ENCODE assay signal across 28 cellular contexts in the genomic region with DNA sequence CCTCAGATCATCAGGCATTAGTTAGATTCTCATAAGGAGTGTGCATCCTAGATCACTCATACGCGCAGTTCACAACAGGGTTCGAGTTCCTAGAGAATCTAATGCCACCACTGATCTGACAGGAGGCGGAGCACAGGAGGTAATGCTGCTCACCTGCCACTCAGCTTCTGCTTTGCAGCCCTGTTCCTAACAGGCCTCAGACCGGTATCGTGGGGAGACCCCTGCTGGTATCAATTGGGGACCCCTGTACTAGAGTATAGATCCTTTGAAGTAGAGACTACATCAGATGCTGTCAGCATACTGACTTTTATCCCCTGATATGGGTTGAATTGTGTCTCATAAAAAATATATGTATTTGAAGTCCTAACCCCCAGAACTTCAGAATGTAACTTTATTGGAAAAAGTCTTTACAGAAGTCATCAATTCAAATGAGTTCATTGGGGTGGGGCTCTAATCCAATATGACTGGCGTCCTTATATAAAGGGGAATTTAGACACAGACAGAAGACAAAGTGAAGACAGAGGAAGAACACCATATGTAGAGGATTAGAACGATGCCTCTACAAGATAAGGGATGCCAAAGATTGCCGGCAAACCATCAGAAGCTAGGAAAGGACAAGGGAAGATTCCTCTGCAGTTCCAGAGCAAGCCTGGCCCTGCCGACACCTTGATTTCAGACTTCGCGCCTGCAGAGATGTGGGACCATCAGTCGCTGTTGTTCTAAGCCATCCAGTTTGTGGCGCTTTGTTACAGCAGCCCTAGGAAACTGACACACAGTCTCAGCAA.
"Had no signal": no experiment of that assay in that cellular context is flagged by ENCODE, and none has a peak within 500 bp of the region (broad histone marks: within the 10 kb centered on the region; RNA-seq: fewer than 3 reads in every experiment).

No MANE protein-coding gene starts in this region.

- H3K27me3 Mint-ChIP-seq: activated CD4-positive, alpha-beta memory T cell treated with anti-CD3 and anti-CD28 coated beads for 36 hours; activated CD4-positive, alpha-beta T cell treated with anti-CD3 and anti-CD28 coated beads, Interleukin-2, amount 10 ng/mL, durations not matched to agents 24 days and 14 days had no signal

- H3K27ac Mint-ChIP-seq: activated CD4-positive, alpha-beta memory T cell treated with anti-CD3 and anti-CD28 coated beads for 36 hours; activated CD4-positive, alpha-beta T cell treated with anti-CD3 and anti-CD28 coated beads, Interleukin-2, amount 10 ng/mL, durations not matched to agents 24 days and 14 days; activated T-helper 1 cell treated with anti-CD3 and anti-CD28 coated beads, Interleukin-12 subunit alpha, Interleukin-12 subunit beta, Interleukin-2, Interleukin-4 antibody, amounts not matched to agents 30 ng/mL and 10 ng/mL and 1 ng/mL, durations not matched to agents 14 hours and 24 hours and 36 hours; endodermal cell; natural killer cell; T-helper 1 cell treated with Interleukin-12 subunit alpha and Interleukin-12 subunit beta and Interleukin-4 antibody, amounts not matched to agents 30 μg/mL and 1 μg/mL, for 36 hours had no signal

- H3K4me3 Mint-ChIP-seq: activated CD4-positive, alpha-beta memory T cell treated with anti-CD3 and anti-CD28 coated beads for 36 hours; activated CD4-positive, alpha-beta T cell treated with anti-CD3 and anti-CD28 coated beads, Interleukin-2, amount 10 ng/mL, durations not matched to agents 24 days and 14 days; activated T-helper 1 cell treated with anti-CD3 and anti-CD28 coated beads, Interleukin-12 subunit alpha, Interleukin-12 subunit beta, Interleukin-2, Interleukin-4 antibody, amounts not matched to agents 30 ng/mL and 10 ng/mL and 1 ng/mL, durations not matched to agents 14 hours and 24 hours and 36 hours; endodermal cell; natural killer cell; T-helper 1 cell treated with Interleukin-12 subunit alpha and Interleukin-12 subunit beta and Interleukin-4 antibody, amounts not matched to agents 30 μg/mL and 1 μg/mL, for 36 hours had no signal

- H3K27ac ChIP-seq: breast epithelium, foreskin keratinocyte, heart left ventricle, left lung, lower lobe of right lung, testis, transverse colon, VCaP had no signal

- H3K36me3 ChIP-seq: breast epithelium, heart left ventricle, left lung, lower lobe of right lung, transverse colon had no signal

- H3K4me1 Mint-ChIP-seq: activated CD4-positive, alpha-beta T cell treated with anti-CD3 and anti-CD28 coated beads, Interleukin-2, amount 10 ng/mL, durations not matched to agents 24 days and 14 days; natural killer cell had no signal

- H3K9me3 Mint-ChIP-seq: activated CD4-positive, alpha-beta T cell treated with anti-CD3 and anti-CD28 coated beads, Interleukin-2, amount 10 ng/mL, durations not matched to agents 24 days and 14 days; activated T-helper 1 cell treated with anti-CD3 and anti-CD28 coated beads, Interleukin-12 subunit alpha, Interleukin-12 subunit beta, Interleukin-2, Interleukin-4 antibody, amounts not matched to agents 30 ng/mL and 10 ng/mL and 1 ng/mL, durations not matched to agents 14 hours and 24 hours and 36 hours; endodermal cell had no signal

- H3K9me3 ChIP-seq: breast epithelium, heart left ventricle, left lung, lower lobe of right lung, testis, transverse colon had no signal

- H3K4me1 ChIP-seq: breast epithelium, heart left ventricle, left lung, lower lobe of right lung, testis, transverse colon had no signal

- H3K4me3 ChIP-seq: breast epithelium, heart left ventricle, left lung, lower lobe of right lung, testis, transverse colon had no signal

- H3K27me3 ChIP-seq: breast epithelium, foreskin keratinocyte, heart left ventricle, left lung, testis, transverse colon had no signal

- H3K36me3 Mint-ChIP-seq: activated CD4-positive, alpha-beta memory T cell treated with anti-CD3 and anti-CD28 coated beads for 36 hours; natural killer cell had no signal

- DNase-seq: activated CD4-positive, alpha-beta memory T cell treated with anti-CD3 and anti-CD28 coated beads for 36 hours; activated CD4-positive, alpha-beta T cell treated with anti-CD3 and anti-CD28 coated beads, Interleukin-2, amount 10 ng/mL, durations not matched to agents 24 days and 14 days; activated CD8-positive, alpha-beta memory T cell treated with anti-CD3 and anti-CD28 coated beads, Interleukin-2, amount 50 U/mL, for 4 hours; activated gamma-delta T cell treated with Interleukin-2 at 50 U/mL for 16 hours; activated naive CD4-positive, alpha-beta T cell treated with anti-CD3 and anti-CD28 coated beads, Interleukin-2, amount 50 U/mL, for 16 hours; activated T-cell treated with anti-CD3 and anti-CD28 coated beads, Interleukin-2, amount 50 U/mL, for 1 hour; amygdala; central memory CD4-positive, alpha-beta T cell; endodermal cell; heart left ventricle; hypothalamus; left lung; lower lobe of right lung; mesendoderm; natural killer cell; right cardiac atrium; stimulated activated CD4-positive, alpha-beta T cell treated with anti-CD3 and anti-CD28 coated beads, Interleukin-2, amount 100 ng/mL, for 48 hours; stimulated activated naive CD4-positive, alpha-beta T cell treated with Interleukin-2 at 50 U/mL for 16 hours; T-helper 9 cell; testis; transverse colon had no signal

- FAIRE-seq: TTC549, urothelium cell line had no signal
